In the genomic region with DNA sequence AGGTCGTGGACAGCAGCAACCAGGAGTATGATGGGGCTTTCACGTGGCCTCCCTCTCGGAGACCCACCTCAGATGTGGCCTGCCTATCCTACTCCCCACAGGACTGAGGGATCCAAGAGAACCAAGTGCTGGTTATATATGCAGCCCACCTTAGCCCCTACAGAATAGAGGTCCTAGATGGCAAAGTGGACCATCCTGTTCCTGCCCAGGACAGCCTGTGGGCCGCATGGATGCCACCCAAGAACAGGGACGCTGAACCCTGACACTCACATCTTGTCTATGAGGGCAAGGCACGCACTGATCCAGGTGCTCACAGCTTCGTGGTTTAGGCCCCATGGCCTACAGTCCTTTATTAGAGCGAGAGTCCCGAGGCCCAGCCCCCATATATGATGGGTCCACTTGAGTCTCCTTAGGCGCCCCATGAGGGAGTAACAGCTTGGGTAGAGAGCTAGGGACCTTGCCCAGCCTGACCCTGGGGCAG, we compare ENCODE assay signal across 1 cellular context.
TF ChIP-seq lines count a peak whose summit lies in the region.

No MANE protein-coding gene starts in this region.

TF ChIP-seq in H1, 55 proteins besides CTCF, POLR2A, EP300 and RAD21:
- TF ChIP-seq KDM4A (IDR thresholded peaks at IDR 0.05; ENCODE audit: low read depth, low read length, severe bottlenecking), result no peak
- no peak for TF ChIP-seq JUND (IDR thresholded peaks at IDR 0.05; ENCODE audit: low read length)
- TF ChIP-seq, protein P1, sequence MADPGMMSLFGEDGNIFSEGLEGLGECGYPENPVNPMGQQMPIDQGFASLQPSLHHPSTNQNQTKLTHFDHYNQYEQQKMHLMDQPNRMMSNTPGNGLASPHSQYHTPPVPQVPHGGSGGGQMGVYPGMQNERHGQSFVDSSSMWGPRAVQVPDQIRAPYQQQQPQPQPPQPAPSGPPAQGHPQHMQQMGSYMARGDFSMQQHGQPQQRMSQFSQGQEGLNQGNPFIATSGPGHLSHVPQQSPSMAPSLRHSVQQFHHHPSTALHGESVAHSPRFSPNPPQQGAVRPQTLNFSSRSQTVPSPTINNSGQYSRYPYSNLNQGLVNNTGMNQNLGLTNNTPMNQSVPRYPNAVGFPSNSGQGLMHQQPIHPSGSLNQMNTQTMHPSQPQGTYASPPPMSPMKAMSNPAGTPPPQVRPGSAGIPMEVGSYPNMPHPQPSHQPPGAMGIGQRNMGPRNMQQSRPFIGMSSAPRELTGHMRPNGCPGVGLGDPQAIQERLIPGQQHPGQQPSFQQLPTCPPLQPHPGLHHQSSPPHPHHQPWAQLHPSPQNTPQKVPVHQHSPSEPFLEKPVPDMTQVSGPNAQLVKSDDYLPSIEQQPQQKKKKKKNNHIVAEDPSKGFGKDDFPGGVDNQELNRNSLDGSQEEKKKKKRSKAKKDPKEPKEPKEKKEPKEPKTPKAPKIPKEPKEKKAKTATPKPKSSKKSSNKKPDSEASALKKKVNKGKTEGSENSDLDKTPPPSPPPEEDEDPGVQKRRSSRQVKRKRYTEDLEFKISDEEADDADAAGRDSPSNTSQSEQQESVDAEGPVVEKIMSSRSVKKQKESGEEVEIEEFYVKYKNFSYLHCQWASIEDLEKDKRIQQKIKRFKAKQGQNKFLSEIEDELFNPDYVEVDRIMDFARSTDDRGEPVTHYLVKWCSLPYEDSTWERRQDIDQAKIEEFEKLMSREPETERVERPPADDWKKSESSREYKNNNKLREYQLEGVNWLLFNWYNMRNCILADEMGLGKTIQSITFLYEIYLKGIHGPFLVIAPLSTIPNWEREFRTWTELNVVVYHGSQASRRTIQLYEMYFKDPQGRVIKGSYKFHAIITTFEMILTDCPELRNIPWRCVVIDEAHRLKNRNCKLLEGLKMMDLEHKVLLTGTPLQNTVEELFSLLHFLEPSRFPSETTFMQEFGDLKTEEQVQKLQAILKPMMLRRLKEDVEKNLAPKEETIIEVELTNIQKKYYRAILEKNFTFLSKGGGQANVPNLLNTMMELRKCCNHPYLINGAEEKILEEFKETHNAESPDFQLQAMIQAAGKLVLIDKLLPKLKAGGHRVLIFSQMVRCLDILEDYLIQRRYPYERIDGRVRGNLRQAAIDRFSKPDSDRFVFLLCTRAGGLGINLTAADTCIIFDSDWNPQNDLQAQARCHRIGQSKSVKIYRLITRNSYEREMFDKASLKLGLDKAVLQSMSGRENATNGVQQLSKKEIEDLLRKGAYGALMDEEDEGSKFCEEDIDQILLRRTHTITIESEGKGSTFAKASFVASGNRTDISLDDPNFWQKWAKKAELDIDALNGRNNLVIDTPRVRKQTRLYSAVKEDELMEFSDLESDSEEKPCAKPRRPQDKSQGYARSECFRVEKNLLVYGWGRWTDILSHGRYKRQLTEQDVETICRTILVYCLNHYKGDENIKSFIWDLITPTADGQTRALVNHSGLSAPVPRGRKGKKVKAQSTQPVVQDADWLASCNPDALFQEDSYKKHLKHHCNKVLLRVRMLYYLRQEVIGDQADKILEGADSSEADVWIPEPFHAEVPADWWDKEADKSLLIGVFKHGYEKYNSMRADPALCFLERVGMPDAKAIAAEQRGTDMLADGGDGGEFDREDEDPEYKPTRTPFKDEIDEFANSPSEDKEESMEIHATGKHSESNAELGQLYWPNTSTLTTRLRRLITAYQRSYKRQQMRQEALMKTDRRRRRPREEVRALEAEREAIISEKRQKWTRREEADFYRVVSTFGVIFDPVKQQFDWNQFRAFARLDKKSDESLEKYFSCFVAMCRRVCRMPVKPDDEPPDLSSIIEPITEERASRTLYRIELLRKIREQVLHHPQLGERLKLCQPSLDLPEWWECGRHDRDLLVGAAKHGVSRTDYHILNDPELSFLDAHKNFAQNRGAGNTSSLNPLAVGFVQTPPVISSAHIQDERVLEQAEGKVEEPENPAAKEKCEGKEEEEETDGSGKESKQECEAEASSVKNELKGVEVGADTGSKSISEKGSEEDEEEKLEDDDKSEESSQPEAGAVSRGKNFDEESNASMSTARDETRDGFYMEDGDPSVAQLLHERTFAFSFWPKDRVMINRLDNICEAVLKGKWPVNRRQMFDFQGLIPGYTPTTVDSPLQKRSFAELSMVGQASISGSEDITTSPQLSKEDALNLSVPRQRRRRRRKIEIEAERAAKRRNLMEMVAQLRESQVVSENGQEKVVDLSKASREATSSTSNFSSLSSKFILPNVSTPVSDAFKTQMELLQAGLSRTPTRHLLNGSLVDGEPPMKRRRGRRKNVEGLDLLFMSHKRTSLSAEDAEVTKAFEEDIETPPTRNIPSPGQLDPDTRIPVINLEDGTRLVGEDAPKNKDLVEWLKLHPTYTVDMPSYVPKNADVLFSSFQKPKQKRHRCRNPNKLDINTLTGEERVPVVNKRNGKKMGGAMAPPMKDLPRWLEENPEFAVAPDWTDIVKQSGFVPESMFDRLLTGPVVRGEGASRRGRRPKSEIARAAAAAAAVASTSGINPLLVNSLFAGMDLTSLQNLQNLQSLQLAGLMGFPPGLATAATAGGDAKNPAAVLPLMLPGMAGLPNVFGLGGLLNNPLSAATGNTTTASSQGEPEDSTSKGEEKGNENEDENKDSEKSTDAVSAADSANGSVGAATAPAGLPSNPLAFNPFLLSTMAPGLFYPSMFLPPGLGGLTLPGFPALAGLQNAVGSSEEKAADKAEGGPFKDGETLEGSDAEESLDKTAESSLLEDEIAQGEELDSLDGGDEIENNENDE (IDR thresholded peaks at IDR 0.05; ENCODE audit: insufficient replicate concordance, low read length), result no peak
- TF ChIP-seq NANOG (IDR thresholded peaks at IDR 0.05; ENCODE audit: insufficient read depth, low read depth, low read length, poor library complexity, severe bottlenecking), result no peak
- no peak for TF ChIP-seq CBX8 (IDR thresholded peaks at IDR 0.05; ENCODE audit: borderline replicate concordance, low read depth, low read length)
- TF ChIP-seq, protein P2, sequence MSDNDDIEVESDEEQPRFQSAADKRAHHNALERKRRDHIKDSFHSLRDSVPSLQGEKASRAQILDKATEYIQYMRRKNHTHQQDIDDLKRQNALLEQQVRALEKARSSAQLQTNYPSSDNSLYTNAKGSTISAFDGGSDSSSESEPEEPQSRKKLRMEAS (IDR thresholded peaks at IDR 0.05), result no peak
- TF ChIP-seq JUN (IDR thresholded peaks at IDR 0.05; ENCODE audit: low read depth, low read length), result no peak
- TF ChIP-seq RBBP5 (IDR thresholded peaks at IDR 0.05; ENCODE audit: borderline replicate concordance, low read depth, low read length), result no peak
- no peak for TF ChIP-seq SAP30 (IDR thresholded peaks at IDR 0.05; ENCODE audit: insufficient read depth, insufficient replicate concordance, low read length)
- TF ChIP-seq CTBP2 (IDR thresholded peaks at IDR 0.05; ENCODE audit: borderline replicate concordance, insufficient read depth, insufficient read length, low read length), result no peak
